Comparison of ENCODE assay signal across 33 cellular contexts in the genomic region with DNA sequence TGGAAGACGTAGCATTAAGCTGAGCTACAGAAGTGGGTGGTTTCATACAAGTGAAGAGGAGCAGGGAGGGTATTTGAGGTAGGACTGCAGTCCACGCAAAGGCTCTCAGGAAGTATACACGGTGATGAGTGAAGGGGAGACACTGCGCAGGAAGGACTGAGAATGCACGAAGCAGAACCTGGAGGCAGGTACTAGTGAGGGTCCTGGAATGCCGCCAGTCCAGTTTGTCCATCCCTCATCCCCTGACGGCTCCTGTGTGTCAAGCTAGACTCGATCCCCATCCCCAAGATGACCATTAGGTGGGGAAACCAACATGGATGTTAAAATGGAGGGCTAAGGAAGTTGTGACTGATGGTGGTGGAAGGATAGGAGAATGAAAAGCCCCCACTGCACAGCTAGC. TPM values are rescaled to one million over a fixed set of nuclear protein-coding genes. Genes with fewer than 3 reads are reported as not detected.
"Had no signal": no experiment of that assay in that cellular context is flagged by ENCODE, and none has a peak within 500 bp of the region (broad histone marks: within the 10 kb centered on the region; RNA-seq: fewer than 3 reads in every experiment).

No MANE protein-coding gene starts in this region.

- H3K9me3 Mint-ChIP-seq: activated CD4-positive, alpha-beta memory T cell treated with anti-CD3 and anti-CD28 coated beads, Interleukin-2, amount 10 ng/mL, durations not matched to agents 7 days and 5 days; activated CD4-positive, alpha-beta T cell treated with anti-CD3 and anti-CD28 coated beads, Interleukin-2, amount 10 ng/mL, durations not matched to agents 7 days and 5 days; activated naive CD4-positive, alpha-beta T cell treated with anti-CD3 and anti-CD28 coated beads for 36 hours; activated naive CD8-positive, alpha-beta T cell treated with anti-CD3 and anti-CD28 coated beads for 36 hours; brain; immature natural killer cell; memory B cell; natural killer cell; stimulated activated effector memory CD8-positive, alpha-beta T cell treated with anti-CD3 and anti-CD28 coated beads, Interleukin-12 subunit alpha, Interleukin-12 subunit beta, amount 100 ng/mL, for 72 hours; stimulated activated naive CD8-positive, alpha-beta T cell treated with anti-CD3 and anti-CD28 coated beads, Interleukin-15, Interleukin-2, amounts not matched to agents 100 ng/mL and 50 ng/mL, for 24 hours had no signal

- H3K27ac ChIP-seq: adrenal gland, right lobe of liver, skin epidermis, thoracic aorta, upper lobe of left lung, vagina, WERI-Rb-1 had no signal

- H3K27me3 Mint-ChIP-seq: activated CD4-positive, alpha-beta memory T cell treated with anti-CD3 and anti-CD28 coated beads, Interleukin-2, amount 10 ng/mL, durations not matched to agents 7 days and 5 days; activated CD4-positive, alpha-beta T cell treated with anti-CD3 and anti-CD28 coated beads, Interleukin-2, amount 10 ng/mL, durations not matched to agents 7 days and 5 days had no signal

- H3K27me3 ChIP-seq: adrenal gland, right lobe of liver, upper lobe of left lung, vagina had no signal

- H3K27ac Mint-ChIP-seq: activated CD4-positive, alpha-beta memory T cell treated with anti-CD3 and anti-CD28 coated beads, Interleukin-2, amount 10 ng/mL, durations not matched to agents 7 days and 5 days; activated CD4-positive, alpha-beta T cell treated with anti-CD3 and anti-CD28 coated beads, Interleukin-2, amount 10 ng/mL, durations not matched to agents 7 days and 5 days; activated naive CD4-positive, alpha-beta T cell treated with anti-CD3 and anti-CD28 coated beads for 36 hours; activated naive CD8-positive, alpha-beta T cell treated with anti-CD3 and anti-CD28 coated beads for 36 hours; immature natural killer cell; memory B cell; natural killer cell; stimulated activated effector memory CD8-positive, alpha-beta T cell treated with anti-CD3 and anti-CD28 coated beads, Interleukin-12 subunit alpha, Interleukin-12 subunit beta, amount 100 ng/mL, for 72 hours; stimulated activated naive CD8-positive, alpha-beta T cell treated with anti-CD3 and anti-CD28 coated beads, Interleukin-15, Interleukin-2, amounts not matched to agents 100 ng/mL and 50 ng/mL, for 24 hours had no signal

- H3K9me3 ChIP-seq: adrenal gland, right lobe of liver, thoracic aorta, upper lobe of left lung, vagina had no signal

- H3K4me1 ChIP-seq: adrenal gland, right lobe of liver, vagina had no signal

- H3K36me3 ChIP-seq: adrenal gland, right lobe of liver, thoracic aorta, upper lobe of left lung, vagina, WERI-Rb-1 had no signal

- ATAC-seq: esophagus mucosa; natural killer cell; right lobe of liver; stimulated activated effector memory CD8-positive, alpha-beta T cell treated with anti-CD3 and anti-CD28 coated beads, Interleukin-12 subunit alpha, Interleukin-12 subunit beta, amount 100 ng/mL, for 72 hours had no signal

- H3K4me3 ChIP-seq: adrenal gland, right lobe of liver, skin epidermis, thoracic aorta, upper lobe of left lung, vagina had no signal

- H3K36me3 Mint-ChIP-seq: activated naive CD8-positive, alpha-beta T cell treated with anti-CD3 and anti-CD28 coated beads for 36 hours; brain; immature natural killer cell; memory B cell; natural killer cell; stimulated activated effector memory CD8-positive, alpha-beta T cell treated with anti-CD3 and anti-CD28 coated beads, Interleukin-12 subunit alpha, Interleukin-12 subunit beta, amount 100 ng/mL, for 72 hours had no signal

- DNase-seq: activated CD4-positive, alpha-beta memory T cell treated with anti-CD3 and anti-CD28 coated beads, Interleukin-2, amount 10 ng/mL, durations not matched to agents 7 days and 5 days; activated CD4-positive, alpha-beta T cell treated with anti-CD3 and anti-CD28 coated beads, Interleukin-2, amount 10 ng/mL, durations not matched to agents 7 days and 5 days; activated CD4-positive, CD25-positive, alpha-beta regulatory T cell treated with anti-CD3 and anti-CD28 coated beads, Interleukin-2, amount 50 U/mL, for 72 hours; activated effector memory CD4-positive, alpha-beta T cell treated with Interleukin-2 at 50 U/mL for 16 hours; activated naive CD4-positive, alpha-beta T cell treated with anti-CD3 and anti-CD28 coated beads for 36 hours; activated naive CD8-positive, alpha-beta T cell treated with anti-CD3 and anti-CD28 coated beads for 36 hours; adrenal gland; foreskin fibroblast; hypothalamus; immature natural killer cell; natural killer cell; stimulated activated CD4-positive, alpha-beta T cell treated with anti-CD3 and anti-CD28 coated beads, Interleukin-4, amount 100 ng/mL, for 24 hours; T-helper 1 cell; T-helper 9 cell; WERI-Rb-1 had no signal

- H3K4me3 Mint-ChIP-seq: activated CD4-positive, alpha-beta memory T cell treated with anti-CD3 and anti-CD28 coated beads, Interleukin-2, amount 10 ng/mL, durations not matched to agents 7 days and 5 days; activated CD4-positive, alpha-beta T cell treated with anti-CD3 and anti-CD28 coated beads, Interleukin-2, amount 10 ng/mL, durations not matched to agents 7 days and 5 days; activated naive CD4-positive, alpha-beta T cell treated with anti-CD3 and anti-CD28 coated beads for 36 hours; activated naive CD8-positive, alpha-beta T cell treated with anti-CD3 and anti-CD28 coated beads for 36 hours; brain; immature natural killer cell; memory B cell; natural killer cell; stimulated activated effector memory CD8-positive, alpha-beta T cell treated with anti-CD3 and anti-CD28 coated beads, Interleukin-12 subunit alpha, Interleukin-12 subunit beta, amount 100 ng/mL, for 72 hours; stimulated activated naive CD8-positive, alpha-beta T cell treated with anti-CD3 and anti-CD28 coated beads, Interleukin-15, Interleukin-2, amounts not matched to agents 100 ng/mL and 50 ng/mL, for 24 hours had no signal

RNA-seq across cellular contexts. Expression of a gene that starts 23.8 kb away (rescaled TPM):
- total RNA-seq: activated CD4-positive, alpha-beta memory T cell treated with anti-CD3 and anti-CD28 coated beads, Interleukin-2, amount 10 ng/mL, durations not matched to agents 7 days and 5 days; activated CD4-positive, alpha-beta T cell treated with anti-CD3 and anti-CD28 coated beads, Interleukin-2, amount 10 ng/mL, durations not matched to agents 7 days and 5 days; activated naive CD4-positive, alpha-beta T cell treated with anti-CD3 and anti-CD28 coated beads for 36 hours; activated naive CD8-positive, alpha-beta T cell treated with anti-CD3 and anti-CD28 coated beads for 36 hours; aorta; esophagus mucosa; mononuclear cell; natural killer cell; posterior vena cava; renal cortical epithelial cell; subcutaneous adipose tissue; thoracic aorta had no signal
- polyA plus RNA-seq: aorta, immature natural killer cell had no signal

RNA-seq across cellular contexts. Expression of a gene that starts 26.9 kb away (rescaled TPM):
- total RNA-seq: activated CD4-positive, alpha-beta memory T cell treated with anti-CD3 and anti-CD28 coated beads, Interleukin-2, amount 10 ng/mL, durations not matched to agents 7 days and 5 days; activated CD4-positive, alpha-beta T cell treated with anti-CD3 and anti-CD28 coated beads, Interleukin-2, amount 10 ng/mL, durations not matched to agents 7 days and 5 days; activated naive CD4-positive, alpha-beta T cell treated with anti-CD3 and anti-CD28 coated beads for 36 hours; activated naive CD8-positive, alpha-beta T cell treated with anti-CD3 and anti-CD28 coated beads for 36 hours; aorta; esophagus mucosa; kidney epithelial cell; lower leg skin; mononuclear cell; natural killer cell; osteocyte; renal cortical epithelial cell; right lobe of liver; subcutaneous adipose tissue; thoracic aorta; vagina had no signal
- polyA plus RNA-seq: adrenal gland, aorta, immature natural killer cell had no signal

RNA-seq across cellular contexts. Expression of a gene that starts 53.2 kb away (rescaled TPM):
- total RNA-seq: vagina had no signal
